ENCODE assay signal across 15 cellular contexts in genomic region chrX:138847930-138848329, GRCh38.
A peak's percentile ranks its signal among the peaks of the same experiment; 100 is the strongest.
DNase-seq lines count a peak whose midpoint lies in the region; ATAC-seq and TF ChIP-seq lines count a peak whose summit lies in the region.
"Had no signal": no experiment of that assay in that cellular context is flagged by ENCODE, and none has a peak within 500 bp of the region (broad histone marks: within the 10 kb centered on the region; RNA-seq: fewer than 3 reads in every experiment).

No MANE protein-coding gene starts in this region.

- no peaks in the 10 kb centered on the region for H3K4me1 Mint-ChIP-seq in progenitor cell of endocrine pancreas (ENCODE audit: low read depth)
- H3K4me1 Mint-ChIP-seq: activated naive CD8-positive, alpha-beta T cell treated with anti-CD3 and anti-CD28 coated beads, Interleukin-2, amount 10 ng/mL, durations not matched to agents 7 days and 5 days; WTC11 had no signal

- H3K27me3 Mint-ChIP-seq in progenitor cell of endocrine pancreas = no peaks in the 10 kb centered on the region
- H3K27me3 Mint-ChIP-seq: activated naive CD8-positive, alpha-beta T cell treated with anti-CD3 and anti-CD28 coated beads, Interleukin-2, amount 10 ng/mL, durations not matched to agents 7 days and 5 days had no signal

- no peak overlapping the region for H3K4me3 Mint-ChIP-seq in progenitor cell of endocrine pancreas (ENCODE audit: low read depth)
- H3K4me3 Mint-ChIP-seq: activated naive CD8-positive, alpha-beta T cell treated with anti-CD3 and anti-CD28 coated beads, Interleukin-2, amount 10 ng/mL, durations not matched to agents 7 days and 5 days; WTC11 had no signal

- peak; percentile 29 for TF ChIP-seq CTCF in progenitor cell of endocrine pancreas (IDR thresholded peaks at IDR 0.05; ENCODE audit: unreplicated experiment)

- peak; percentile 1 for DNase-seq in NCI-H748 (lab: John Stamatoyannopoulos, UW; ENCODE audit: unreplicated experiment)
- DNase-seq in NCI-H748 treated with DMSO at 0.1 percent for 48 hours (lab: John Stamatoyannopoulos, UW) = no peak
- DNase-seq in RKO (ENCODE audit: low spot score) = peak; percentile 2
- peak; percentile 34 for DNase-seq in fibroblast of gingiva (ENCODE audit: low read depth)
- DNase-seq in progenitor cell of endocrine pancreas (ENCODE audit: low spot score, unreplicated experiment) = no peak
- DNase-seq in stimulated activated CD4-positive, alpha-beta T cell treated with anti-CD3 and anti-CD28 coated beads, Interleukin-4, amount 100 ng/mL, for 1 hour = no peak
- DNase-seq: activated naive CD8-positive, alpha-beta T cell treated with anti-CD3 and anti-CD28 coated beads, Interleukin-2, amount 10 ng/mL, durations not matched to agents 7 days and 5 days; GOT3; left colon; NCI-H510A; nucleus accumbens; SK-N-SH had no signal

- no peak for ATAC-seq in GM19397 (IDR thresholded peaks at IDR 0.05; ENCODE audit: unreplicated experiment)
- no peak for ATAC-seq in HG03457 (IDR thresholded peaks at IDR 0.05; ENCODE audit: unreplicated experiment)
- ATAC-seq: left colon, WTC11 had no signal

- H3K9me3 Mint-ChIP-seq in progenitor cell of endocrine pancreas (ENCODE audit: low read depth) = no peaks in the 10 kb centered on the region
- H3K9me3 Mint-ChIP-seq: activated naive CD8-positive, alpha-beta T cell treated with anti-CD3 and anti-CD28 coated beads, Interleukin-2, amount 10 ng/mL, durations not matched to agents 7 days and 5 days; WTC11 had no signal

- no peaks in the 10 kb centered on the region for H3K36me3 Mint-ChIP-seq in progenitor cell of endocrine pancreas (ENCODE audit: insufficient read depth)
- H3K36me3 Mint-ChIP-seq: activated naive CD8-positive, alpha-beta T cell treated with anti-CD3 and anti-CD28 coated beads, Interleukin-2, amount 10 ng/mL, durations not matched to agents 7 days and 5 days; WTC11 had no signal

- H3K27ac Mint-ChIP-seq in progenitor cell of endocrine pancreas = no peak overlapping the region
- H3K27ac Mint-ChIP-seq: activated naive CD8-positive, alpha-beta T cell treated with anti-CD3 and anti-CD28 coated beads, Interleukin-2, amount 10 ng/mL, durations not matched to agents 7 days and 5 days; WTC11 had no signal

Comparison
In these comparisons a context has a peak if more than half of its experiments do, and no peak if none do; other contexts are left out.
1. DNase-seq: peak in NCI-H748 (single experiment), RKO (single experiment) and fibroblast of gingiva (single experiment); none in NCI-H748 treated with DMSO at 0.1 percent for 48 hours (single experiment), progenitor cell of endocrine pancreas (single experiment) and stimulated activated CD4-positive, alpha-beta T cell treated with anti-CD3 and anti-CD28 coated beads, Interleukin-4, amount 100 ng/mL, for 1 hour (single experiment).